3 cellular contexts compared by ENCODE assay signal in the genomic region with DNA sequence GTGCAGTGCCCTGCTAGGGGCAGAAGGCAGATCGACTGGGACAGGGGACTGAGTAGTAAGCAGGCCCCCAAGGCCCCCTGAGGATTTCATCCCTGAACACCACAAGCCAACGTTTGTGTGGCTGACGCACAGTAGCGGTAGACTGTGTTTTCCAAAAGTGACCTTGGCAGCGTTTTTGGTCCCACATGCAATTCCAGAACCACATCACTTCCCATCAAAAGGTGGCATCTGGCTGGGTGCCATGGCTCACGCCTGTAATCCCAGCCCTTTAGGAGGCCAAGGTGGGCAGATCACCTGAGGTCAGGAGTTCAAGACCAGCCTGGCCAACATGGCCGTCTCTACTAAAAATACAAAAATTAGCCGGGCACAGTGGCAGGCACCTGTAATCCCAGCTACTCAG. TPM values are rescaled to one million over a fixed set of nuclear protein-coding genes. Genes with fewer than 3 reads are reported as not detected.
"Had no signal": no experiment of that assay in that cellular context is flagged by ENCODE, and none has a peak within 500 bp of the region (broad histone marks: within the 10 kb centered on the region; RNA-seq: fewer than 3 reads in every experiment).

No MANE protein-coding gene starts in this region.

RNA-seq across cellular contexts. Expression of a gene that starts 34.1 kb away (rescaled TPM):
- total RNA-seq: GM23248, H9 had no signal
- polyA plus RNA-seq: GM23248, IgD-negative memory B cell had no signal
